12 cellular contexts compared by ENCODE assay signal in the genomic region with DNA sequence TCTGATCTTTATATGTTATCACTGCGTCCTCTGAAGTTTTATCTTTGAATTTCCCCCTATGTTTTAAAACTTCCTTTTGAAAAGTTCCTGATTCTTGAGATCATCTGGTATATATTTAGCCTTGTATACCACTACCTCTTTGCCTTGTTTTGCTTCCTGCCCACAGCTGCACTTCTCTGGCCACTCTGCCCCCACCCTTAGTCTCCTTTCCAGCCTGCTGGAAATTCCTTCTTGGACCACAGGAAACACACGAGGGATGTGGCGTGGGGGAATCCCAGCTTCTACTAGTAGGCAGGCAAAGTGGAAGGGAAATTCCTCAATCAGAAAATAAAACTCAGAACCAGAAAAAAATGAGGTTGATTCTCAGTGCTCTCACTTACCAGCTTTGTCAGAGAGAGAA. TPM values are rescaled to one million over a fixed set of nuclear protein-coding genes. Genes with fewer than 3 reads are reported as not detected.
DNase-seq lines count a peak whose midpoint lies in the region; ATAC-seq lines count a peak whose summit lies in the region.
"Had no signal": no experiment of that assay in that cellular context is flagged by ENCODE, and none has a peak within 500 bp of the region (broad histone marks: within the 10 kb centered on the region; RNA-seq: fewer than 3 reads in every experiment).

No MANE protein-coding gene starts in this region.

- H3K36me3 Mint-ChIP-seq in activated naive CD4-positive, alpha-beta T cell treated with anti-CD3 and anti-CD28 coated beads, Interleukin-2, amount 50 U/mL, for 24 hours, result peaks cover 5% of the 10 kb centered on the region
- peaks cover 50% of the 10 kb centered on the region for H3K36me3 Mint-ChIP-seq in activated CD8-positive, alpha-beta T cell treated with anti-CD3 and anti-CD28 coated beads, Interleukin-2, amount 10 ng/mL, durations not matched to agents 7 days and 5 days (ENCODE audit: low read depth)
- H3K36me3 Mint-ChIP-seq in stimulated activated memory B cell treated with anti-CD40 and anti-IgM and Interleukin-4, amounts not matched to agents 10 μg/mL and 1 μg/mL and 100 μg/mL, for 72 hours, result no peaks in the 10 kb centered on the region
- H3K36me3 Mint-ChIP-seq: CD14-positive monocyte had no signal

- peak overlapping the region; percentile 88 for H3K27ac Mint-ChIP-seq in activated naive CD4-positive, alpha-beta T cell treated with anti-CD3 and anti-CD28 coated beads, Interleukin-2, amount 50 U/mL, for 24 hours
- H3K27ac Mint-ChIP-seq in activated CD8-positive, alpha-beta T cell treated with anti-CD3 and anti-CD28 coated beads, Interleukin-2, amount 10 ng/mL, durations not matched to agents 7 days and 5 days, result peak overlapping the region; percentile 47
- peak overlapping the region; percentile 44 for H3K27ac Mint-ChIP-seq in stimulated activated memory B cell treated with anti-CD40 and anti-IgM and Interleukin-4, amounts not matched to agents 10 μg/mL and 1 μg/mL and 100 μg/mL, for 72 hours

- CTCF ChIA-PET in activated CD8-positive, alpha-beta T cell treated with anti-CD3 and anti-CD28 coated beads, Interleukin-2, amount 10 ng/mL, durations not matched to agents 7 days and 5 days (lab: Charles Lee), result interaction anchor here (1.1 to 4.0 kb wide), 4 partner anchors 10 to 416 kb away, joined by 4 to 24 read pairs (median 9); no protein-coding TSS in a partner anchor

- H3K9me3 Mint-ChIP-seq in activated naive CD4-positive, alpha-beta T cell treated with anti-CD3 and anti-CD28 coated beads, Interleukin-2, amount 50 U/mL, for 24 hours, result no peaks in the 10 kb centered on the region
- H3K9me3 Mint-ChIP-seq in activated CD8-positive, alpha-beta T cell treated with anti-CD3 and anti-CD28 coated beads, Interleukin-2, amount 10 ng/mL, durations not matched to agents 7 days and 5 days (ENCODE audit: insufficient read depth), result no peaks in the 10 kb centered on the region
- H3K9me3 Mint-ChIP-seq in stimulated activated memory B cell treated with anti-CD40 and anti-IgM and Interleukin-4, amounts not matched to agents 10 μg/mL and 1 μg/mL and 100 μg/mL, for 72 hours, result no peaks in the 10 kb centered on the region

- peak overlapping the region; percentile 23 for H3K4me3 Mint-ChIP-seq in activated naive CD4-positive, alpha-beta T cell treated with anti-CD3 and anti-CD28 coated beads, Interleukin-2, amount 50 U/mL, for 24 hours
- no peak overlapping the region for H3K4me3 Mint-ChIP-seq in activated CD8-positive, alpha-beta T cell treated with anti-CD3 and anti-CD28 coated beads, Interleukin-2, amount 10 ng/mL, durations not matched to agents 7 days and 5 days
- H3K4me3 Mint-ChIP-seq in stimulated activated memory B cell treated with anti-CD40 and anti-IgM and Interleukin-4, amounts not matched to agents 10 μg/mL and 1 μg/mL and 100 μg/mL, for 72 hours, result peak overlapping the region; percentile 27

- POLR2A ChIA-PET in activated CD8-positive, alpha-beta T cell treated with anti-CD3 and anti-CD28 coated beads, Interleukin-2, amount 10 ng/mL, durations not matched to agents 7 days and 5 days (lab: Charles Lee), result no interaction called here

- DNase-seq in activated naive CD4-positive, alpha-beta T cell treated with anti-CD3 and anti-CD28 coated beads, Interleukin-2, amount 50 U/mL, for 16 hours, result no peak
- no peak for DNase-seq in activated CD8-positive, alpha-beta T cell treated with anti-CD3 and anti-CD28 coated beads, Interleukin-2, amount 10 ng/mL, durations not matched to agents 7 days and 5 days
- DNase-seq in globus pallidus (ENCODE audit: low spot score) (peak; percentile 16), NCI-H510A treated with DMSO at 0.1 percent for 48 hours (lab: John Stamatoyannopoulos, UW) (no peak), left cardiac atrium (no peak)
- no peak for DNase-seq in activated CD8-positive, alpha-beta memory T cell treated with anti-CD3 and anti-CD28 coated beads, Interleukin-2, amount 50 U/mL, for 48 hours
- DNase-seq: amygdala, foreskin keratinocyte had no signal

- no peaks in the 10 kb centered on the region for H3K27me3 Mint-ChIP-seq in activated naive CD4-positive, alpha-beta T cell treated with anti-CD3 and anti-CD28 coated beads, Interleukin-2, amount 50 U/mL, for 24 hours
- H3K27me3 Mint-ChIP-seq in activated CD8-positive, alpha-beta T cell treated with anti-CD3 and anti-CD28 coated beads, Interleukin-2, amount 10 ng/mL, durations not matched to agents 7 days and 5 days (ENCODE audit: low read depth), result no peaks in the 10 kb centered on the region
- no peaks in the 10 kb centered on the region for H3K27me3 Mint-ChIP-seq in stimulated activated memory B cell treated with anti-CD40 and anti-IgM and Interleukin-4, amounts not matched to agents 10 μg/mL and 1 μg/mL and 100 μg/mL, for 72 hours

- ATAC-seq in activated CD8-positive, alpha-beta T cell treated with anti-CD3 and anti-CD28 coated beads, Interleukin-2, amount 10 ng/mL, durations not matched to agents 7 days and 5 days, result peak; percentile 19
- ATAC-seq in stimulated activated memory B cell treated with anti-CD40 and anti-IgM and Interleukin-4, amounts not matched to agents 10 μg/mL and 1 μg/mL and 100 μg/mL, for 72 hours, result no peak
- ATAC-seq in left cardiac atrium, result no peak
- ATAC-seq: foreskin keratinocyte had no signal

- H3K4me1 Mint-ChIP-seq in activated naive CD4-positive, alpha-beta T cell treated with anti-CD3 and anti-CD28 coated beads, Interleukin-2, amount 50 U/mL, for 24 hours, result peaks cover 20% of the 10 kb centered on the region
- peaks cover 45% of the 10 kb centered on the region for H3K4me1 Mint-ChIP-seq in activated CD8-positive, alpha-beta T cell treated with anti-CD3 and anti-CD28 coated beads, Interleukin-2, amount 10 ng/mL, durations not matched to agents 7 days and 5 days (ENCODE audit: low read depth)
- peaks cover 22% of the 10 kb centered on the region for H3K4me1 Mint-ChIP-seq in stimulated activated memory B cell treated with anti-CD40 and anti-IgM and Interleukin-4, amounts not matched to agents 10 μg/mL and 1 μg/mL and 100 μg/mL, for 72 hours

- intact Hi-C loops in left cardiac atrium (cut with DNase I), result no loop called here

RNA-seq across cellular contexts. Expression of a gene that starts 13.3 kb away (rescaled TPM):
- 10 to 100 TPM; 22.7 to 25.2 TPM for total RNA-seq in activated CD8-positive, alpha-beta T cell treated with anti-CD3 and anti-CD28 coated beads, Interleukin-2, amount 10 ng/mL, durations not matched to agents 7 days and 5 days
- 1 to 10 TPM; 1.1 to 1.3 TPM for total RNA-seq in left cardiac atrium
- total RNA-seq: foreskin keratinocyte, M059J had no signal

RNA-seq across cellular contexts. Expression of a gene that starts 36.7 kb away (rescaled TPM):
- under 1 TPM; 0.08 TPM for total RNA-seq in activated CD8-positive, alpha-beta T cell treated with anti-CD3 and anti-CD28 coated beads, Interleukin-2, amount 10 ng/mL, durations not matched to agents 7 days and 5 days
- total RNA-seq in left cardiac atrium, result not detected
- total RNA-seq: foreskin keratinocyte, M059J had no signal

Comparison
In these comparisons a context has a peak if more than half of its experiments do, and no peak if none do; other contexts are left out.
1. RNA of a gene that starts 13.3 kb away (total RNA-seq): 22.7 to 25.2 TPM in activated CD8-positive, alpha-beta T cell treated with anti-CD3 and anti-CD28 coated beads, Interleukin-2, amount 10 ng/mL, durations not matched to agents 7 days and 5 days; 1.1 to 1.3 TPM in left cardiac atrium; every median in the first group is over 10 times any median in the second.
2. Peak in every context shown above with its lines, with median percentiles within 50 percentile points of each other: H3K27ac Mint-ChIP-seq.